Comparison of ENCODE assay signal across 22 cellular contexts in the genomic region with DNA sequence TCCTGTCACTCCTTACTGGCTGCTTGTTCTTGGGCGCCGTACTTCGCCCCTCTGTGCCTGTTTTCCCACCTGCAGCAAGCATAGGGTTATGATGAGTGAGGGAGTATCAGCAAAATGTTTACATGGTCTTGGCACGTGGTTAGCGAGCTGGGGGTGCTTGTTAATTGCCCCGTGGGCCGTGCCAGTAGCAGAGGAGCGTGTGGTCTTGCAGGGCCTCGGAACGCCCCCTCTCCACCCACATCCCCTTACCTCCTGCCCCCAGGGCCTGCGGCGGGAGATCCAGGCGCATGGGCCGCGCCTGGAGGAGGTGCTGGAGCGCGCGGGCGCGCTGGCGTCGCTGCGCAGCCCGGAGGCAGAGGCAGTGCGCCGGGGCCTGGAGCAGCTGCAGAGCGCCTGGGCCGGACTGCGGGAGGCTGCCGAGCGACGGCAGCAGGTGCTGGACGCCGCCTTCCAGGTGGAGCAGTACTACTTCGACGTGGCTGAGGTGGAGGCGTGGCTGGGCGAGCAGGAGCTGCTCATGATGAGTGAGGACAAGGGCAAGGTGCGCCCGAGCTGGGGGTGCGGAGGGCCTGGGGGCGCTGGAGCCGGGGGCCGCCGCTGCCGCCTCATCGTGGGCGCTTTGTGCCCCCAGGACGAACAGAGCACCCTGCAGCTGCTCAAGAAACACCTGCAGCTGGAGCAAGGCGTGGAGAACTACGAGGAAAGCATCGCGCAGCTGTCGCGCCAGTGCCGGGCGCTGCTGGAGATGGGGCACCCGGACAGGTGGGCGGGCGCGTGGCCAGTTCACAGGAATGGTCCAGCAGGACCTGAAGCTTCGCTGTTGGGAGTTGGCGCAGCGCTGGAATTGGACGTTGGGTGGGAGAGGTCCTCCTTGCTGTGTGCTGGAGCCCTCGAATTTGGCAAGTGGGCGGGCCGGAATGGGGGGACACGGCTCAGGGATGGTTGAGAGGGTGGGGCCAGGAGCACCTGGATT. TPM values are rescaled to one million over a fixed set of nuclear protein-coding genes. Genes with fewer than 3 reads are reported as not detected.
DNase-seq lines count a peak whose midpoint lies in the region; ATAC-seq, FAIRE-seq and TF ChIP-seq lines count a peak whose summit lies in the region.
"Had no signal": no experiment of that assay in that cellular context is flagged by ENCODE, and none has a peak within 500 bp of the region (broad histone marks: within the 10 kb centered on the region; RNA-seq: fewer than 3 reads in every experiment).

No MANE protein-coding gene starts in this region.

- no peaks in the 10 kb centered on the region for H3K9me3 Mint-ChIP-seq in activated CD8-positive, alpha-beta T cell treated with anti-CD3 and anti-CD28 coated beads, Interleukin-2, amount 10 ng/mL, durations not matched to agents 7 days and 5 days (ENCODE audit: insufficient read depth)
- H3K9me3 Mint-ChIP-seq: activated CD4-positive, alpha-beta T cell treated with anti-CD3 and anti-CD28 coated beads, Interleukin-2, amount 10 ng/mL, durations not matched to agents 7 days and 5 days had no signal

- H3K27ac Mint-ChIP-seq in activated CD8-positive, alpha-beta T cell treated with anti-CD3 and anti-CD28 coated beads, Interleukin-2, amount 10 ng/mL, durations not matched to agents 7 days and 5 days = no peak overlapping the region
- H3K27ac Mint-ChIP-seq: activated CD4-positive, alpha-beta T cell treated with anti-CD3 and anti-CD28 coated beads, Interleukin-2, amount 10 ng/mL, durations not matched to agents 7 days and 5 days; nephron had no signal

- H3K27me3 ChIP-seq in BE2C = no peaks in the 10 kb centered on the region
- H3K27me3 ChIP-seq in H7 (ENCODE audit: control insufficient read depth, insufficient read depth, low read length) = peaks cover 41% of the 10 kb centered on the region
- H3K27me3 ChIP-seq in H1 (replicated peaks in 1 of 4; ENCODE audit: control insufficient read depth in 3 of 4, extremely low read depth in 1 of 4, insufficient read depth in 3 of 4, low read length in 3 of 4) = peaks cover 7 to 40% (median 36%) of the 10 kb centered on the region in 4 experiments
- no peaks in the 10 kb centered on the region for H3K27me3 ChIP-seq in A673 (replicated peaks; ENCODE audit: insufficient read depth, low read depth, low read length, poor library complexity)
- H3K27me3 ChIP-seq: uterus had no signal

- peak in 1 of 2 experiments; percentile 26; a peak in 2 of 4 replicates for TF ChIP-seq RAD21 in H1 (IDR thresholded peaks at IDR 0.05 in 1 of 2, conservative IDR thresholded peaks at IDR 0.05 in 1 of 2; ENCODE audit: low read depth in 2 of 2, low read length in 2 of 2)

- H3K18ac ChIP-seq in H1 (ENCODE audit: extremely low read depth, low read length) = 0 out of 2 replicates have a peak overlapping the region, but pooled peaks have one; percentile 25

- no peaks in the 10 kb centered on the region for H3K36me3 Mint-ChIP-seq in activated CD8-positive, alpha-beta T cell treated with anti-CD3 and anti-CD28 coated beads, Interleukin-2, amount 10 ng/mL, durations not matched to agents 7 days and 5 days (ENCODE audit: low read depth)

- H3K56ac ChIP-seq in H1 (replicated peaks; ENCODE audit: insufficient read length, low read depth, low read length) = no peak overlapping the region

- H3K4me2 ChIP-seq in H1 (ENCODE audit: insufficient read depth in 1 of 2, low read depth in 2 of 2, low read length in 2 of 2) = peak overlapping the region; percentile 48 to 60
- H3K4me2 ChIP-seq: KMS-11 had no signal

- no peak overlapping the region for H3K27ac ChIP-seq in H1 (ENCODE audit: low read depth, low read length)
- no peak overlapping the region for H3K27ac ChIP-seq in A673 (ENCODE audit: low read depth, low read length, poor library complexity, severe bottlenecking)
- H3K27ac ChIP-seq: adrenal gland, C4-2B, cardiac muscle cell, KMS-11, spleen, uterus had no signal

- peak overlapping the region; percentile 71; the same call in 1 of the 2 replicates for H2BK12ac ChIP-seq in H1 (ENCODE audit: low read depth, low read length)

- no peak for TF ChIP-seq EP300 in H1 (IDR thresholded peaks at IDR 0.05; ENCODE audit: borderline replicate concordance in 1 of 2, low read depth in 2 of 2, low read length in 2 of 2)

- H3K4ac ChIP-seq in H1 (replicated peaks; ENCODE audit: insufficient read length, low read depth, low read length) = no peak overlapping the region

- no peak for TF ChIP-seq POLR2A in H1 (IDR thresholded peaks at IDR 0.05; ENCODE audit: control extremely low read depth in 1 of 2, low read depth in 2 of 2, low read length in 2 of 2)

- 27% methylated on average over 63 of the region's 69 CpGs; no CpG with 5 or more reads in 1 of the 2 experiments for WGBS in H1 (ENCODE audit: extremely low coverage in 1 of 2, insufficient coverage in 1 of 2, insufficient read length in 1 of 2, insufficient replicate concordance in 2 of 2, low coverage in 1 of 2, low lambda C conversion rate in 2 of 2, missing lambda C conversion rate in 1 of 2), 2 experiments

- H3K79me1 ChIP-seq in H1 (ENCODE audit: low read depth, low read length) = no peaks in the 10 kb centered on the region

- no peak overlapping the region for H3K23ac ChIP-seq in H1 (ENCODE audit: insufficient read length)

- no peak overlapping the region for H3K14ac ChIP-seq in H1 (ENCODE audit: insufficient read length)

- FAIRE-seq in H1 (lab: Jason Lieb, UNC) = no peak
- FAIRE-seq: GM12891 had no signal

- peaks cover 0 to 1% of the 10 kb centered on the region in 2 experiments for H4K20me1 ChIP-seq in H1 (replicated peaks in 1 of 2; ENCODE audit: control insufficient read depth in 1 of 2, insufficient read depth in 2 of 2, low read length in 2 of 2)

- H3K79me2 ChIP-seq in H1 (ENCODE audit: control insufficient read depth in 1 of 2, insufficient read depth in 2 of 2, low read length in 2 of 2) = no peaks in the 10 kb centered on the region

- H2BK120ac ChIP-seq in H1 (replicated peaks; ENCODE audit: low read depth, low read length) = no peak overlapping the region

- H3K4me1 Mint-ChIP-seq in activated CD8-positive, alpha-beta T cell treated with anti-CD3 and anti-CD28 coated beads, Interleukin-2, amount 10 ng/mL, durations not matched to agents 7 days and 5 days (ENCODE audit: low read depth) = no peaks in the 10 kb centered on the region

- H2BK15ac ChIP-seq in H1 (ENCODE audit: low read length) = no peak overlapping the region

- DNase-seq in BE2C (peak; percentile 55), H7 (peak; percentile 91), H1 (ENCODE audit: low read depth in 1 of 2, low spot score in 2 of 2) (peak in 1 of 2 experiments; percentile 76), left colon (no peak), A673 (ENCODE audit: low spot score) (no peak), H4 (ENCODE audit: low spot score) (no peak)
- no peak for DNase-seq in activated CD8-positive, alpha-beta T cell treated with anti-CD3 and anti-CD28 coated beads, Interleukin-2, amount 10 ng/mL, durations not matched to agents 7 days and 5 days
- DNase-seq: activated CD4-positive, alpha-beta T cell treated with anti-CD3 and anti-CD28 coated beads, Interleukin-2, amount 10 ng/mL, durations not matched to agents 7 days and 5 days; activated CD8-positive, alpha-beta memory T cell treated with anti-CD3 and anti-CD28 coated beads, Interleukin-2, amount 50 U/mL, for 4 hours; adrenal gland; dorsolateral prefrontal cortex; NCI-H2107; NCI-H524 treated with DMSO at 0.1 percent for 48 hours; spleen; uterus had no signal

- H3K4me1 ChIP-seq in BE2C = peaks cover 3% of the 10 kb centered on the region; the same call in 1 of the 2 replicates
- peaks cover 0 to 5% (median 2%) of the 10 kb centered on the region in 4 experiments; a peak in 4 of 7 replicates for H3K4me1 ChIP-seq in H1 (replicated peaks in 1 of 4; ENCODE audit: control insufficient read depth in 3 of 4, insufficient read depth in 4 of 4, low read length in 3 of 4)
- peaks cover 3% of the 10 kb centered on the region for H3K4me1 ChIP-seq in A673 (ENCODE audit: insufficient read depth, low read length, poor library complexity, severe bottlenecking)
- H3K4me1 ChIP-seq: adrenal gland, uterus had no signal

- no TSS peak for BruUV-seq in A673 (replicated peaks; lab: Mats Ljungman, UMichigan)

- ATAC-seq in left colon (peak; percentile 77), GM21423 (IDR thresholded peaks at IDR 0.05; ENCODE audit: unreplicated experiment) (no peak)
- ATAC-seq in activated CD8-positive, alpha-beta T cell treated with anti-CD3 and anti-CD28 coated beads, Interleukin-2, amount 10 ng/mL, durations not matched to agents 7 days and 5 days = no peak
- ATAC-seq: HCT116 had no signal

- no peak overlapping the region for H4K8ac ChIP-seq in H1 (ENCODE audit: extremely low read depth, insufficient read depth, low read length)

- no peak overlapping the region for H4K91ac ChIP-seq in H1 (replicated peaks; ENCODE audit: insufficient read length, low read length)

- no peak overlapping the region for H4K5ac ChIP-seq in H1 (ENCODE audit: insufficient read length, low read depth, low read length)

- TF ChIP-seq CTCF in BE2C (IDR thresholded peaks at IDR 0.05; ENCODE audit: low read depth, low read length) (no peak), H1 (IDR thresholded peaks at IDR 0.05; ENCODE audit: control extremely low read depth in 1 of 3, insufficient read depth in 1 of 3, low read depth in 1 of 3, low read length in 3 of 3) (peak in 1 of 3 experiments; percentile 32; a peak in 2 of 4 replicates), A673 (conservative IDR thresholded peaks at IDR 0.05; ENCODE audit: low read depth, low read length) (no peak)

- POLR2A ChIA-PET in H1 (lab: Charles Lee; ENCODE audit: partially characterized antibody) (interaction anchor here (0.6 to 2.0 kb wide), 4 partner anchors 12 to 40 kb away, joined by 3 to 5 read pairs (median 4); no protein-coding TSS in a partner anchor), A673 (lab: Charles Lee; ENCODE audit: low non-redundant PET) (no interaction called here)
- POLR2A ChIA-PET in activated CD8-positive, alpha-beta T cell treated with anti-CD3 and anti-CD28 coated beads, Interleukin-2, amount 10 ng/mL, durations not matched to agents 7 days and 5 days (lab: Charles Lee) = interaction anchor here (1.0 kb wide), 1 partner anchor 51 kb away, joined by 3 read pairs; no protein-coding TSS in a partner anchor

- no peak overlapping the region for H2BK20ac ChIP-seq in H1 (ENCODE audit: low read length)

- H3K4me3 ChIP-seq in BE2C (ENCODE audit: low read depth, low read length) = no peak overlapping the region
- H3K4me3 ChIP-seq in H7 (ENCODE audit: insufficient read depth, low read depth, low read length) = peak overlapping the region; percentile 0; the same call in 1 of the 2 replicates
- peak overlapping the region in 1 of 4 experiments; percentile 49; a peak in 3 of 8 replicates for H3K4me3 ChIP-seq in H1 (ENCODE audit: extremely low read depth in 1 of 4, insufficient read depth in 2 of 4, low read depth in 3 of 4, low read length in 4 of 4)
- no peak overlapping the region for H3K4me3 ChIP-seq in A673 (ENCODE audit: low read depth, low read length, poor library complexity, severe bottlenecking)
- H3K4me3 ChIP-seq: adrenal gland, cardiac muscle cell, spleen, uterus had no signal

- no peak overlapping the region for H3K9ac ChIP-seq in H1 (replicated peaks in 1 of 4; ENCODE audit: extremely low read depth in 1 of 4, low read depth in 3 of 4, low read length in 3 of 4)
- H3K9ac ChIP-seq: KMS-11 had no signal

- H3K27me3 Mint-ChIP-seq in activated CD8-positive, alpha-beta T cell treated with anti-CD3 and anti-CD28 coated beads, Interleukin-2, amount 10 ng/mL, durations not matched to agents 7 days and 5 days (ENCODE audit: low read depth) = peaks cover 37% of the 10 kb centered on the region

- H2BK5ac ChIP-seq in H1 (ENCODE audit: low read depth, low read length) = no peak overlapping the region

- H2AK5ac ChIP-seq in H1 (ENCODE audit: low read depth, low read length) = no peak overlapping the region

- intact Hi-C loops in left colon (cut with DNase I, micrococcal nuclease) = no loop called here
- intact Hi-C loops in A673 (cut with micrococcal nuclease; ENCODE audit: unreplicated experiment) = no loop called here

- H3K9me3 ChIP-seq in BE2C = no peaks in the 10 kb centered on the region
- H3K9me3 ChIP-seq in H1 (ENCODE audit: insufficient read depth in 2 of 2, low read depth in 1 of 2, low read length in 1 of 2) = no peaks in the 10 kb centered on the region
- no peaks in the 10 kb centered on the region for H3K9me3 ChIP-seq in A673 (ENCODE audit: low read depth, low read length, poor library complexity, severe bottlenecking)
- H3K9me3 ChIP-seq: adrenal gland, spleen, uterus had no signal

- CTCF ChIA-PET in H1 (lab: Charles Lee; ENCODE audit: partially characterized antibody) = interaction anchor here (0.6 to 9.2 kb wide), 10 partner anchors 16 to 885 kb away, joined by 3 to 95 read pairs (median 6); partner anchors contain the start of gene DMAC2
- CTCF ChIA-PET in A673 (lab: Charles Lee) = no interaction called here
- CTCF ChIA-PET in activated CD8-positive, alpha-beta T cell treated with anti-CD3 and anti-CD28 coated beads, Interleukin-2, amount 10 ng/mL, durations not matched to agents 7 days and 5 days (lab: Charles Lee) = interaction anchor here (1.9 kb wide), 1 partner anchor 89 kb away, joined by 5 read pairs; no protein-coding TSS in a partner anchor

- no peak overlapping the region for H3K4me3 Mint-ChIP-seq in activated CD8-positive, alpha-beta T cell treated with anti-CD3 and anti-CD28 coated beads, Interleukin-2, amount 10 ng/mL, durations not matched to agents 7 days and 5 days
- H3K4me3 Mint-ChIP-seq: activated CD4-positive, alpha-beta T cell treated with anti-CD3 and anti-CD28 coated beads, Interleukin-2, amount 10 ng/mL, durations not matched to agents 7 days and 5 days; nephron had no signal

- H3K36me3 ChIP-seq in BE2C (no peaks in the 10 kb centered on the region), H7 (replicated peaks; ENCODE audit: control insufficient read depth, insufficient read depth, low read length) (no peaks in the 10 kb centered on the region), H1 (ENCODE audit: control insufficient read depth in 2 of 4, insufficient read depth in 4 of 4, low read length in 3 of 4) (no peaks in the 10 kb centered on the region), A673 (ENCODE audit: insufficient read depth, low read length, poor library complexity, severe bottlenecking) (no peaks in the 10 kb centered on the region)
- H3K36me3 ChIP-seq: adrenal gland, cardiac muscle cell, spleen, uterus had no signal

- H3K23me2 ChIP-seq in H1 (ENCODE audit: low read depth, low read length) = peaks cover 3% of the 10 kb centered on the region; the same call in 1 of the 2 replicates

- H2AFZ ChIP-seq in H1 (ENCODE audit: low read length) = no peak overlapping the region

RNA-seq across cellular contexts. Expression of gene SHKBP1, which starts 22.5 kb away (rescaled TPM):
- polyA plus RNA-seq in BE2C (2012; ENCODE audit: insufficient read depth, insufficient read length, low read depth) = 58.0 TPM
- 52.3 and 58.2 TPM in 2 replicates for total RNA-seq in H7 (2014; rRNA removed; shearing (Covaris generic))
- total RNA-seq in H1 (2021; fragmentation: NEBNext Ultra II Directional; extraction: Animal tissue kit (Norgen Biotek cat#: 25700)) = 72.8 and 74.6 TPM in 2 replicates
- 98.8 and 158 TPM in 2 replicates for polyA plus RNA-seq in H1 (2011; rRNA removed)
- 81.1 TPM for polyA plus RNA-seq in H1 (2011; cell fraction: cytosol; rRNA removed)
- 207 TPM for polyA plus RNA-seq in H1 (2011; cell fraction: nucleus; rRNA removed)
- polyA plus RNA-seq in H1 (2012, experiment 1 of 2) = 79.8 to 106 TPM (median 102 TPM) in 4 replicates
- polyA plus RNA-seq in H1 (2012, experiment 2 of 2) = 95.8 TPM
- polyA plus RNA-seq in H1 (2013, experiment 1 of 2) = 79.2 TPM
- polyA plus RNA-seq in H1 (2013, experiment 2 of 2) = 73.3 TPM
- polyA minus RNA-seq in H1 (2011; rRNA and poly(A)+ RNA removed) = 44.1 and 59.2 TPM in 2 replicates
- 83.1 TPM for polyA minus RNA-seq in H1 (2011; cell fraction: cytosol; rRNA and poly(A)+ RNA removed)
- polyA minus RNA-seq in H1 (2011; cell fraction: nucleus; rRNA and poly(A)+ RNA removed) = 68.1 TPM
- total RNA-seq in left colon (10 to 100 TPM; 64.1 to 64.3 TPM), A673 (2021) (85.5 and 110 TPM in 2 replicates)
- total RNA-seq in activated CD8-positive, alpha-beta T cell treated with anti-CD3 and anti-CD28 coated beads, Interleukin-2, amount 10 ng/mL, durations not matched to agents 7 days and 5 days = 100 to 1,000 TPM; 116 to 124 TPM
- 26.6 and 30.9 TPM in 2 replicates for total RNA-seq in H4 (2014; rRNA removed; shearing (Covaris generic))

RNA-seq across cellular contexts. Expression of gene LTBP4, which starts 47.0 kb away (rescaled TPM):
- polyA plus RNA-seq in BE2C (2012; ENCODE audit: insufficient read depth, insufficient read length, low read depth) = 116 TPM
- total RNA-seq in H7 (2014; rRNA removed; shearing (Covaris generic)) = 54.6 and 83.1 TPM in 2 replicates
- 75.3 and 77.1 TPM in 2 replicates for total RNA-seq in H1 (2021; fragmentation: NEBNext Ultra II Directional; extraction: Animal tissue kit (Norgen Biotek cat#: 25700))
- 54.5 and 111 TPM in 2 replicates for polyA plus RNA-seq in H1 (2011; rRNA removed)
- polyA plus RNA-seq in H1 (2011; cell fraction: cytosol; rRNA removed) = 68.6 TPM
- polyA plus RNA-seq in H1 (2011; cell fraction: nucleus; rRNA removed) = 270 TPM
- 51.9 to 154 TPM (median 115 TPM) in 4 replicates for polyA plus RNA-seq in H1 (2012, experiment 1 of 2)
- 94.0 TPM for polyA plus RNA-seq in H1 (2012, experiment 2 of 2)
- polyA plus RNA-seq in H1 (2013, experiment 1 of 2) = 67.1 TPM
- 56.9 TPM for polyA plus RNA-seq in H1 (2013, experiment 2 of 2)
- 21.2 and 23.9 TPM in 2 replicates for polyA minus RNA-seq in H1 (2011; rRNA and poly(A)+ RNA removed)
- 61.7 TPM for polyA minus RNA-seq in H1 (2011; cell fraction: cytosol; rRNA and poly(A)+ RNA removed)
- 58.2 TPM for polyA minus RNA-seq in H1 (2011; cell fraction: nucleus; rRNA and poly(A)+ RNA removed)
- total RNA-seq in left colon (100 to 1,000 TPM; 183 to 192 TPM), A673 (2021) (139 and 178 TPM in 2 replicates)
- 10 to 100 TPM; 54.3 to 54.7 TPM for total RNA-seq in activated CD8-positive, alpha-beta T cell treated with anti-CD3 and anti-CD28 coated beads, Interleukin-2, amount 10 ng/mL, durations not matched to agents 7 days and 5 days
- 4.7 and 5.6 TPM in 2 replicates for total RNA-seq in H4 (2014; rRNA removed; shearing (Covaris generic))

Comparison
In these comparisons a context has a peak if more than half of its experiments do, and no peak if none do; other contexts are left out.
1. DNase-seq: peak in BE2C (single experiment) and H7 (single experiment); none in left colon (0 of 2), A673 (single experiment), activated CD8-positive, alpha-beta T cell treated with anti-CD3 and anti-CD28 coated beads, Interleukin-2, amount 10 ng/mL, durations not matched to agents 7 days and 5 days (single experiment) and H4 (single experiment).